Comparison of ENCODE assay signal across 8 cellular contexts in the genomic region with DNA sequence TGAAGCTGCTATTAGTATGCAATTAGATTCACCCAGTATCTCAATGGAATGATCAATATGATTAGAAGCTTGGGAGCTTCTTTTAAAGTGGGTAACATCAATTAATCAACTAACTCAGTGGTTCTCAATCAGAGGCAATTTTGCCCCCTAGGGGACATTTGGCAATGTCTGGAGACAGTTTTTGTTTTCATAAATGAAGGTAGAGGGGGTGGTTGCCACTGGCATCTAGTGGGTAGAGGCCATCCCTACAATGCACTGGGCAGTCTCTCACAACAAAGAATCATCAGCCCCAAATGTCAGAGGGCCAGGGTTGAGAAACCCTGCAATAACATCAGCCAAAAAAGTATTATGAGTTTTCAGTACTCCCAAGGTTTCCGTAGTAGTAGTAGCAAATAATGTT. TPM values are rescaled to one million over a fixed set of nuclear protein-coding genes. Genes with fewer than 3 reads are reported as not detected.
DNase-seq lines count a peak whose midpoint lies in the region; ATAC-seq and TF ChIP-seq lines count a peak whose summit lies in the region.

No MANE protein-coding gene starts in this region.

- TF ChIP-seq CTCF in astrocyte of the cerebellum (IDR thresholded peaks at IDR 0.05; ENCODE audit: low read depth, low read length, missing control alignments): peak; percentile 26

- DNase-seq in EL (peak; percentile 53), astrocyte of the cerebellum (ENCODE audit: low read depth) (no peak), lung microvascular endothelial cell (ENCODE audit: low read depth in 2 of 2) (peak; percentile 55 to 64), D341Med (ENCODE audit: low spot score) (no peak), COLO829 (ENCODE audit: low spot score) (no peak), NCI-H748 treated with DMSO at 0.1 percent for 48 hours (lab: John Stamatoyannopoulos, UW) (no peak)
- peak; percentile 35 for DNase-seq in Jurkat, Clone E6-1 (ENCODE audit: low read depth, low spot score)

- in situ Hi-C loops in astrocyte of the cerebellum (cut with HindIII; ENCODE audit: low sequenced_read_pairs): no loop called here

- H3K4me3 ChIP-seq in Jurkat, Clone E6-1 (ENCODE audit: low read length): no peak overlapping the region
- no peak overlapping the region for H3K4me3 ChIP-seq in astrocyte of the cerebellum (ENCODE audit: low read depth, low read length)

- ATAC-seq in HG03095 (IDR thresholded peaks at IDR 0.05; ENCODE audit: unreplicated experiment): no peak

RNA-seq across cellular contexts. Expression of a gene that starts 5.9 kb away (rescaled TPM):
- polyA plus RNA-seq in Jurkat, Clone E6-1 (2012; ENCODE audit: insufficient read depth, insufficient read length): 15.8 TPM
- total RNA-seq in lung microvascular endothelial cell: 29.8 and 31.8 TPM in 2 replicates

Comparison
In these comparisons a context has a peak if more than half of its experiments do, and no peak if none do; other contexts are left out.
1. DNase-seq: peak in EL (single experiment), Jurkat, Clone E6-1 (single experiment) and lung microvascular endothelial cell (2 of 2); none in astrocyte of the cerebellum (single experiment), D341Med (single experiment), COLO829 (single experiment) and NCI-H748 treated with DMSO at 0.1 percent for 48 hours (single experiment).